In the genomic region with DNA sequence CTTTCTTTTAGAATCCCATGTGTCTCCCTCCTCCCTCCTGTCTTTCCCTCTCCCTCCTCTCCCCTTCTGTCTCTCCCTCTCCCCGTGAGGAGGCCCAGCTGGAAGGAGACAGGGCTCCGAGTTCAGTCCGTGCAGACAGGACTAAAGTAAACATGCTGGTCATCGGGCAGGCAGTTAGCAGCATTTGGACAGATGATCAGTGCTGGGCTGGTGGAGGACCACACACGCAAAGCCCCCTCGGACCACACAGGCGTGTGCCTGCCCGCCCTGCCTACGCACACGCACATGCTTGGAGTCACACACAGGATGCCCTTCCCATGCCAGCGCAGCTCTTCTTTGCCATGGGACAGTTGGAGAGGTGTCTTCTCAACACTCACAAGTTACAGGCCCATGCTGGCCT, we compare ENCODE assay signal across 2 cellular contexts.
TF ChIP-seq lines count a peak whose summit lies in the region.

No MANE protein-coding gene starts in this region.

TF ChIP-seq in H1, 55 proteins besides CTCF, POLR2A, EP300 and RAD21:
- TF ChIP-seq BRCA1 (IDR thresholded peaks at IDR 0.05; ENCODE audit: low read depth, low read length) (no peak), RNF2 (IDR thresholded peaks at IDR 0.05; ENCODE audit: borderline replicate concordance, low read depth, low read length, missing control alignments, poor library complexity, severe bottlenecking) (no peak), SIN3A (conservative IDR thresholded peaks at IDR 0.05 in 1 of 2, IDR thresholded peaks at IDR 0.05 in 1 of 2; ENCODE audit: low read depth in 1 of 2, low read length in 2 of 2) (no peak), CEBPB (IDR thresholded peaks at IDR 0.05; ENCODE audit: low read depth, low read length) (no peak), KDM1A (IDR thresholded peaks at IDR 0.05; ENCODE audit: borderline replicate concordance, low read length) (no peak), CHD2 (IDR thresholded peaks at IDR 0.05; ENCODE audit: low read length) (no peak), SAP30 (IDR thresholded peaks at IDR 0.05; ENCODE audit: insufficient read depth, insufficient replicate concordance, low read length) (no peak), RFX5 (IDR thresholded peaks at IDR 0.05; ENCODE audit: borderline replicate concordance, low read depth, low read length) (no peak), SUZ12 (IDR thresholded peaks at IDR 0.05; ENCODE audit: low read length) (no peak), POLR2AphosphoS5 (IDR thresholded peaks at IDR 0.05; ENCODE audit: low read depth, low read length) (no peak), MAX (IDR thresholded peaks at IDR 0.05) (no peak), GABPA (IDR thresholded peaks at IDR 0.05; ENCODE audit: borderline replicate concordance, insufficient read depth, low read length) (no peak), NRF1 (IDR thresholded peaks at IDR 0.05; ENCODE audit: low read depth, low read length) (no peak), GTF2F1 (IDR thresholded peaks at IDR 0.05; ENCODE audit: borderline replicate concordance, low read depth, low read length) (no peak)
- TF ChIP-seq, protein P1, sequence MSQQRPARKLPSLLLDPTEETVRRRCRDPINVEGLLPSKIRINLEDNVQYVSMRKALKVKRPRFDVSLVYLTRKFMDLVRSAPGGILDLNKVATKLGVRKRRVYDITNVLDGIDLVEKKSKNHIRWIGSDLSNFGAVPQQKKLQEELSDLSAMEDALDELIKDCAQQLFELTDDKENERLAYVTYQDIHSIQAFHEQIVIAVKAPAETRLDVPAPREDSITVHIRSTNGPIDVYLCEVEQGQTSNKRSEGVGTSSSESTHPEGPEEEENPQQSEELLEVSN (IDR thresholded peaks at IDR 0.05), result no peak

TF ChIP-seq in SK-N-SH, 30 proteins besides CTCF, POLR2A, EP300 and RAD21:
- TF ChIP-seq USF1 (IDR thresholded peaks at IDR 0.05; ENCODE audit: borderline replicate concordance, low read depth) (no peak), TAF1 (IDR thresholded peaks at IDR 0.05; ENCODE audit: borderline replicate concordance, low read depth, low read length) (no peak), RXRA (IDR thresholded peaks at IDR 0.05; ENCODE audit: borderline replicate concordance, low read depth) (no peak)
